8 cellular contexts compared by ENCODE assay signal in genomic region chr1:9101510-9102146, GRCh38. TPM values are rescaled to one million over a fixed set of nuclear protein-coding genes. Genes with fewer than 3 reads are reported as not detected.
A peak's percentile ranks its signal among the peaks of the same experiment; 100 is the strongest.
DNase-seq lines count a peak whose midpoint lies in the region; ATAC-seq, FAIRE-seq and TF ChIP-seq lines count a peak whose summit lies in the region.

No MANE protein-coding gene starts in this region.

- CTCF ChIA-PET in A673 (lab: Charles Lee) = interaction anchor here (0.5 to 1.1 kb wide), 3 partner anchors 44 to 185 kb away, joined by 5 to 8 read pairs (median 7); no protein-coding TSS in a partner anchor

- FAIRE-seq in frontal cortex (lab: Jason Lieb, UNC) = no peak

- H3K9me3 Mint-ChIP-seq in natural killer cell = no peaks in the 10 kb centered on the region

- POLR2A ChIA-PET in A673 (lab: Charles Lee; ENCODE audit: low non-redundant PET) = no interaction called here

- H3K4me1 Mint-ChIP-seq in natural killer cell = no peaks in the 10 kb centered on the region
- peaks cover 7% of the 10 kb centered on the region for H3K4me1 Mint-ChIP-seq in T-helper 17 cell

- no peak overlapping the region for H3K4me3 ChIP-seq in A673 (ENCODE audit: low read depth, low read length, poor library complexity, severe bottlenecking)
- H3K4me3 ChIP-seq in parathyroid adenoma (ENCODE audit: low read depth, low read length) = no peak overlapping the region

- no peaks in the 10 kb centered on the region for H3K4me1 ChIP-seq in A673 (ENCODE audit: insufficient read depth, low read length, poor library complexity, severe bottlenecking)
- peaks cover 12% of the 10 kb centered on the region for H3K4me1 ChIP-seq in parathyroid adenoma

- H3K27ac ChIP-seq in A673 (ENCODE audit: low read depth, low read length, poor library complexity, severe bottlenecking) (no peak overlapping the region), parathyroid adenoma (no peak overlapping the region)

- H3K9me3 ChIP-seq in A673 (ENCODE audit: low read depth, low read length, poor library complexity, severe bottlenecking) (no peaks in the 10 kb centered on the region), parathyroid adenoma (ENCODE audit: control insufficient read depth, low read length) (no peaks in the 10 kb centered on the region), T-helper 17 cell (ENCODE audit: control insufficient read depth, low read length, poor library complexity, severe bottlenecking) (no peaks in the 10 kb centered on the region)

- TF ChIP-seq CTCF in A673 (conservative IDR thresholded peaks at IDR 0.05; ENCODE audit: low read depth, low read length) = peak; percentile 65
- peak; percentile 58 for TF ChIP-seq CTCF in parathyroid adenoma (IDR thresholded peaks at IDR 0.05)
- no peak for TF ChIP-seq CTCF in natural killer cell (IDR thresholded peaks at IDR 0.05)

- ATAC-seq in natural killer cell = no peak
- no peak for ATAC-seq in T-helper 17 cell

- H3K27me3 ChIP-seq in A673 (replicated peaks; ENCODE audit: insufficient read depth, low read depth, low read length, poor library complexity) (no peaks in the 10 kb centered on the region), parathyroid adenoma (ENCODE audit: control insufficient read depth, insufficient read depth, low read length) (no peaks in the 10 kb centered on the region)

- H3K36me3 ChIP-seq in A673 (ENCODE audit: insufficient read depth, low read length, poor library complexity, severe bottlenecking) = no peaks in the 10 kb centered on the region
- H3K36me3 ChIP-seq in parathyroid adenoma (ENCODE audit: control insufficient read depth, insufficient read depth, low read length) = no peaks in the 10 kb centered on the region

- no peak overlapping the region for H3K4me3 Mint-ChIP-seq in natural killer cell
- H3K4me3 Mint-ChIP-seq in T-helper 17 cell = no peak overlapping the region

- H3K36me3 Mint-ChIP-seq in natural killer cell (no peaks in the 10 kb centered on the region), T-helper 17 cell (ENCODE audit: low read depth) (peaks cover 2% of the 10 kb centered on the region)

- peaks cover 0 to 3% of the 10 kb centered on the region in 2 donors for H3K27me3 Mint-ChIP-seq in natural killer cell (ENCODE audit: low read depth in 2 of 2)
- no peaks in the 10 kb centered on the region for H3K27me3 Mint-ChIP-seq in T-helper 17 cell

- H2AFZ ChIP-seq in parathyroid adenoma = no peak overlapping the region

- H3K79me2 ChIP-seq in parathyroid adenoma = no peaks in the 10 kb centered on the region

- H3K27ac Mint-ChIP-seq in natural killer cell (no peak overlapping the region), T-helper 17 cell (no peak overlapping the region)

- peak; percentile 53 for DNase-seq in A673 (ENCODE audit: low spot score)
- DNase-seq in GF-D8 (lab: John Stamatoyannopoulos, UW) = peak; percentile 17
- peak; percentile 85 for DNase-seq in NAMALWA (ENCODE audit: low spot score)
- DNase-seq in UCSD-AML1 (lab: John Stamatoyannopoulos, UW; ENCODE audit: unreplicated experiment) = peak; percentile 65
- DNase-seq in frontal cortex (ENCODE audit: low spot score in 2 of 2) = peak; percentile 19 to 68
- no peak for DNase-seq in natural killer cell
- no peak for DNase-seq in T-helper 17 cell

- no TSS peak for BruUV-seq in A673 (replicated peaks; lab: Mats Ljungman, UMichigan)

- intact Hi-C loops in A673 (cut with micrococcal nuclease; ENCODE audit: unreplicated experiment) = loop anchor here (5.0 kb wide), 2 partner anchors 94 to 184 kb away; no protein-coding TSS in a partner anchor
- intact Hi-C loops in natural killer cell (cut with micrococcal nuclease) = no loop called here

- no peak overlapping the region for H3K9ac ChIP-seq in parathyroid adenoma

- H3K4me2 ChIP-seq in parathyroid adenoma (ENCODE audit: low read length) = no peak overlapping the region

RNA-seq across cellular contexts. Expression of gene GPR157, which starts 27.3 kb away (rescaled TPM):
- 0.34 and 0.87 TPM in 2 replicates for total RNA-seq in A673 (2021)
- 0.41 TPM for total RNA-seq in frontal cortex
- total RNA-seq in natural killer cell = 1 to 10 TPM in 2 of 3 donors, under 1 TPM in 1; 1.00 to 1.2 (median 1.1) TPM
- total RNA-seq in T-helper 17 cell = 1 to 10 TPM; 4.4 to 5.6 TPM

RNA-seq across cellular contexts. Expression of gene SLC2A5, which starts 32.2 kb away (rescaled TPM):
- total RNA-seq in A673 (2021) (not detected in 2 replicates), frontal cortex (0.82 TPM), natural killer cell (not detected), T-helper 17 cell (under 1 TPM in 1 of 2 donors, not detected in 1; 0.85 TPM)

Comparison
In these comparisons a context has a peak if more than half of its experiments do, and no peak if none do; other contexts are left out.
1. DNase-seq: peak in A673 (single experiment), GF-D8 (single experiment), NAMALWA (single experiment), UCSD-AML1 (single experiment) and frontal cortex (2 of 2); none in natural killer cell (single experiment) and T-helper 17 cell (0 of 3).